ENCODE assay signal across 26 cellular contexts in the genomic region with DNA sequence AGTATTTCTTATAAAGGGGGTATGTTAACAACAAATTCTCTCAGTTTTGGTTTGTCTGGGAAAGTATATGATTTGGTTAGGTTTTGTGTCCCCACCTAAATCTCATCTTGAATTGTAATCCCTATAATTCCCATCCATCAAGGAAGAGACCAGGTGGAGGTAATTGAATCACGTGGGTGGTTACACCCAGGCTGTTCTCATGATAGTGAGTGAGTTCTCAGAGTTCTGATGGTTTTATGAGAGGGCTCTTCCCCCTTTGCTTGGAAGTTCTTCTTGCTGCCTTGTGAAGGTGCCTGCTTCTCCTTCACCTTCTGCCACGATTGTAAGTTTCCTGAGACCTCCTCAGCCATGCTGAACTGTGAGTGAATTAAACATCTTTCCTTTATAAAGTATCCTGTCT.
"Had no signal": no experiment of that assay in that cellular context is flagged by ENCODE, and none has a peak within 500 bp of the region (broad histone marks: within the 10 kb centered on the region; RNA-seq: fewer than 3 reads in every experiment).

No MANE protein-coding gene starts in this region.

- H3K36me3 ChIP-seq: brain microvascular endothelial cell, esophagus squamous epithelium, gastroesophageal sphincter had no signal

- DNase-seq: activated CD4-positive, alpha-beta T cell treated with anti-CD3 and anti-CD28 coated beads for 48 hours; activated CD4-positive, alpha-beta T cell treated with anti-CD3 and anti-CD28 coated beads, Interleukin-2, amount 50 U/mL, for 1 hour; activated CD4-positive, alpha-beta T cell treated with anti-CD3 and anti-CD28 coated beads, Interleukin-2, amount 50 U/mL, for 48 hours; activated CD8-positive, alpha-beta memory T cell treated with anti-CD3 and anti-CD28 coated beads for 24 hours; activated CD8-positive, alpha-beta T cell treated with anti-CD3 and anti-CD28 coated beads for 36 hours; activated effector memory CD4-positive, alpha-beta T cell treated with Interleukin-2 at 50 U/mL for 16 hours; activated gamma-delta T cell treated with Interleukin-2 at 50 U/mL for 16 hours; activated naive CD4-positive, alpha-beta T cell treated with anti-CD3 and anti-CD28 coated beads, Interleukin-2, amount 50 U/mL, for 16 hours; activated naive CD4-positive, alpha-beta T cell treated with Interleukin-2 at 50 U/mL for 16 hours; activated T-cell treated with anti-CD3 and anti-CD28 coated beads, Interleukin-2, amount 50 U/mL, for 4 hours; amniotic stem cell; brain microvascular endothelial cell; cortex of kidney; dermis blood vessel endothelial cell; effector CD4-positive, alpha-beta T cell; effector memory CD8-positive, alpha-beta T cell; esophagus squamous epithelium; foreskin melanocyte; T-helper 2 cell had no signal

- H3K27ac Mint-ChIP-seq: activated CD8-positive, alpha-beta T cell treated with anti-CD3 and anti-CD28 coated beads for 36 hours; activated naive CD8-positive, alpha-beta T cell; activated T-helper 17 cell treated with anti-CD3 and anti-CD28 coated beads, Interleukin-2, amount 50 U/mL, for 72 hours; effector memory CD8-positive, alpha-beta T cell; WTC11 had no signal

- H3K9me3 ChIP-seq: esophagus squamous epithelium had no signal

- H3K36me3 Mint-ChIP-seq: activated naive CD8-positive, alpha-beta T cell; WTC11 had no signal

- H3K27me3 ChIP-seq: brain microvascular endothelial cell, esophagus squamous epithelium, gastroesophageal sphincter had no signal

- ATAC-seq: activated CD8-positive, alpha-beta T cell treated with anti-CD3 and anti-CD28 coated beads for 36 hours; activated T-cell treated with anti-CD3 and anti-CD28 coated beads, Interleukin-2, amount 50 U/mL, for 4 hours; activated T-helper 17 cell treated with anti-CD3 and anti-CD28 coated beads, Interleukin-2, amount 50 U/mL, for 72 hours; effector memory CD8-positive, alpha-beta T cell; gastroesophageal sphincter; WTC11 had no signal

- H3K4me3 ChIP-seq: esophagus squamous epithelium, gastroesophageal sphincter had no signal

- H3K9me3 Mint-ChIP-seq: WTC11 had no signal

- H3K27ac ChIP-seq: brain microvascular endothelial cell, epithelial cell of prostate, esophagus squamous epithelium, gastroesophageal sphincter, VCaP had no signal

- H3K4me3 Mint-ChIP-seq: activated CD8-positive, alpha-beta T cell treated with anti-CD3 and anti-CD28 coated beads for 36 hours; activated naive CD8-positive, alpha-beta T cell; activated T-cell treated with anti-CD3 and anti-CD28 coated beads, Interleukin-2, amount 50 U/mL, for 4 hours; activated T-helper 17 cell treated with anti-CD3 and anti-CD28 coated beads, Interleukin-2, amount 50 U/mL, for 72 hours; central memory CD8-positive, alpha-beta T cell; effector memory CD8-positive, alpha-beta T cell; WTC11 had no signal

- H3K4me1 ChIP-seq: esophagus squamous epithelium, gastroesophageal sphincter had no signal

- H3K4me1 Mint-ChIP-seq: activated T-helper 17 cell treated with anti-CD3 and anti-CD28 coated beads, Interleukin-2, amount 50 U/mL, for 72 hours; central memory CD8-positive, alpha-beta T cell had no signal
